In the genomic region with DNA sequence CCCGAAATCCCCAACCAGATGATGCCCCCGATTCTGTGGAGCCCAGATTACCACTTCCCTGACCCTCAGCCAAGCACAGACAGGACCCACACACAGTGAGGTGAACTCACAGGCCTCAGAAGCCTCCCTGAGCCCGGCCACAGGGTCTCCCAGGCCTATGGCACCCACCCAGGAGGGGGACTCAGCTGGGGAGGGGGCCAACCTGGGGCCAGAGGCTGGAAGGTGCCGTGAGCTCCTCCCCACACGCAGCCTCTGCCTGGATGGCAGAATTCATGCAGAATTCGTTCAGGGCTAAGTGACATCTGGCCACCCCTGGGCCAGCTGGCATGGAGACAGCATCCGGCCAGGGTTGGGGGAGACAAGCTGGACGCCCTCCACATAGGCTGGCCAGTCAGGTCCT, we compare ENCODE assay signal across 1 cellular context.
TF ChIP-seq lines count a peak whose summit lies in the region.

No MANE protein-coding gene starts in this region.

TF ChIP-seq in SK-N-SH, 30 proteins besides CTCF, POLR2A, EP300 and RAD21 (continued from another document):
- TF ChIP-seq, protein P1, sequence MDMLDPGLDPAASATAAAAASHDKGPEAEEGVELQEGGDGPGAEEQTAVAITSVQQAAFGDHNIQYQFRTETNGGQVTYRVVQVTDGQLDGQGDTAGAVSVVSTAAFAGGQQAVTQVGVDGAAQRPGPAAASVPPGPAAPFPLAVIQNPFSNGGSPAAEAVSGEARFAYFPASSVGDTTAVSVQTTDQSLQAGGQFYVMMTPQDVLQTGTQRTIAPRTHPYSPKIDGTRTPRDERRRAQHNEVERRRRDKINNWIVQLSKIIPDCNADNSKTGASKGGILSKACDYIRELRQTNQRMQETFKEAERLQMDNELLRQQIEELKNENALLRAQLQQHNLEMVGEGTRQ (IDR thresholded peaks at IDR 0.05; ENCODE audit: borderline replicate concordance, low read depth, low read length), result no peak
- TF ChIP-seq, protein P2, sequence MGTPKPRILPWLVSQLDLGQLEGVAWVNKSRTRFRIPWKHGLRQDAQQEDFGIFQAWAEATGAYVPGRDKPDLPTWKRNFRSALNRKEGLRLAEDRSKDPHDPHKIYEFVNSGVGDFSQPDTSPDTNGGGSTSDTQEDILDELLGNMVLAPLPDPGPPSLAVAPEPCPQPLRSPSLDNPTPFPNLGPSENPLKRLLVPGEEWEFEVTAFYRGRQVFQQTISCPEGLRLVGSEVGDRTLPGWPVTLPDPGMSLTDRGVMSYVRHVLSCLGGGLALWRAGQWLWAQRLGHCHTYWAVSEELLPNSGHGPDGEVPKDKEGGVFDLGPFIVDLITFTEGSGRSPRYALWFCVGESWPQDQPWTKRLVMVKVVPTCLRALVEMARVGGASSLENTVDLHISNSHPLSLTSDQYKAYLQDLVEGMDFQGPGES (IDR thresholded peaks at IDR 0.05; ENCODE audit: low read depth, low read length), result no peak
- no peak for TF ChIP-seq RFX5 (IDR thresholded peaks at IDR 0.05; ENCODE audit: low read length)
- TF ChIP-seq TEAD4 (IDR thresholded peaks at IDR 0.05; ENCODE audit: borderline replicate concordance, insufficient read depth), result no peak
- TF ChIP-seq, protein P3, sequence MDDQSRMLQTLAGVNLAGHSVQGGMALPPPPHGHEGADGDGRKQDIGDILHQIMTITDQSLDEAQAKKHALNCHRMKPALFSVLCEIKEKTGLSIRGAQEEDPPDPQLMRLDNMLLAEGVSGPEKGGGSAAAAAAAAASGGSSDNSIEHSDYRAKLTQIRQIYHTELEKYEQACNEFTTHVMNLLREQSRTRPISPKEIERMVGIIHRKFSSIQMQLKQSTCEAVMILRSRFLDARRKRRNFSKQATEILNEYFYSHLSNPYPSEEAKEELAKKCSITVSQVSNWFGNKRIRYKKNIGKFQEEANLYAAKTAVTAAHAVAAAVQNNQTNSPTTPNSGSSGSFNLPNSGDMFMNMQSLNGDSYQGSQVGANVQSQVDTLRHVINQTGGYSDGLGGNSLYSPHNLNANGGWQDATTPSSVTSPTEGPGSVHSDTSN (IDR thresholded peaks at IDR 0.05), result no peak
- no peak for TF ChIP-seq POLR2AphosphoS5 (IDR thresholded peaks at IDR 0.05; ENCODE audit: low read depth, low read length)
- no peak for TF ChIP-seq NRF1 (IDR thresholded peaks at IDR 0.05; ENCODE audit: low read depth, low read length)
- TF ChIP-seq, protein P4, sequence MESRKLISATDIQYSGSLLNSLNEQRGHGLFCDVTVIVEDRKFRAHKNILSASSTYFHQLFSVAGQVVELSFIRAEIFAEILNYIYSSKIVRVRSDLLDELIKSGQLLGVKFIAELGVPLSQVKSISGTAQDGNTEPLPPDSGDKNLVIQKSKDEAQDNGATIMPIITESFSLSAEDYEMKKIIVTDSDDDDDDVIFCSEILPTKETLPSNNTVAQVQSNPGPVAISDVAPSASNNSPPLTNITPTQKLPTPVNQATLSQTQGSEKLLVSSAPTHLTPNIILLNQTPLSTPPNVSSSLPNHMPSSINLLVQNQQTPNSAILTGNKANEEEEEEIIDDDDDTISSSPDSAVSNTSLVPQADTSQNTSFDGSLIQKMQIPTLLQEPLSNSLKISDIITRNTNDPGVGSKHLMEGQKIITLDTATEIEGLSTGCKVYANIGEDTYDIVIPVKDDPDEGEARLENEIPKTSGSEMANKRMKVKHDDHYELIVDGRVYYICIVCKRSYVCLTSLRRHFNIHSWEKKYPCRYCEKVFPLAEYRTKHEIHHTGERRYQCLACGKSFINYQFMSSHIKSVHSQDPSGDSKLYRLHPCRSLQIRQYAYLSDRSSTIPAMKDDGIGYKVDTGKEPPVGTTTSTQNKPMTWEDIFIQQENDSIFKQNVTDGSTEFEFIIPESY (IDR thresholded peaks at IDR 0.05; ENCODE audit: borderline replicate concordance, low read depth), result no peak
- no peak for TF ChIP-seq JUND (IDR thresholded peaks at IDR 0.05)
- TF ChIP-seq RCOR1 (IDR thresholded peaks at IDR 0.05; ENCODE audit: low read length), result no peak
- TF ChIP-seq TAF1 (IDR thresholded peaks at IDR 0.05; ENCODE audit: borderline replicate concordance, low read depth, low read length), result no peak
